1 cellular context compared by ENCODE assay signal in genomic region chr1:220067246-220068204, GRCh38.
TF ChIP-seq lines count a peak whose summit lies in the region.

No MANE protein-coding gene starts in this region.

TF ChIP-seq in endothelial cell of umbilical vein, 7 proteins besides CTCF, POLR2A, EP300 and RAD21:
- TF ChIP-seq JUN (IDR thresholded peaks at IDR 0.05; ENCODE audit: borderline replicate concordance, insufficient read depth, insufficient read length, low read depth) (peak; percentile 62), MYC (IDR thresholded peaks at IDR 0.05; ENCODE audit: low read depth, low read length) (no peak), FOS (IDR thresholded peaks at IDR 0.05; ENCODE audit: borderline replicate concordance, insufficient read depth, low read length) (peak; percentile 61), GATA2 (IDR thresholded peaks at IDR 0.05; ENCODE audit: insufficient read depth, insufficient read length, low read depth, low read length) (no peak)
